In the genomic region with DNA sequence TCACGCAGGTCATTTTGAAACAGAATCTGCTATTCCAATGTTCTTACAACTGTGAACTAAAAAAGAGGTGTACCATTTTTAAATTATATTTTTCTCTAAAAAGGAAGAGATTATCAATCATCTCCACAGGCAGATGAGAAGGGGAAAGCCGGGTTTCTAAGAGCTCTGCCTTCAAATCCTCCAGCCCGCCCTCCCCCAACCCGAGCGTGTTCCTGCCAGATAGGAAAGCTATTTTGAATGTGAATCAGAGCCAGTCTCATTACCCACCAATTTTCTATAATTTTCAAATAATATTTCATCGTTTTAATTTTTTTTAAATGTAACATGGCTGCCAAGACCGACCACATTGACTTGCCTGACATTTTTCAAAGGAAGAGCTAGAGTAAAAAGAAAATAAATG, we compare ENCODE assay signal across 23 cellular contexts.
DNase-seq lines count a peak whose midpoint lies in the region; ATAC-seq and TF ChIP-seq lines count a peak whose summit lies in the region.
"Had no signal": no experiment of that assay in that cellular context is flagged by ENCODE, and none has a peak within 500 bp of the region (broad histone marks: within the 10 kb centered on the region; RNA-seq: fewer than 3 reads in every experiment).

No MANE protein-coding gene starts in this region.

- no peak overlapping the region for H4K91ac ChIP-seq in mesenchymal stem cell (ENCODE audit: low read length)

- no peak overlapping the region for H2BK120ac ChIP-seq in mesenchymal stem cell (ENCODE audit: low read depth, low read length)

- H2BK15ac ChIP-seq in mesenchymal stem cell (ENCODE audit: low read depth, poor library complexity, severe bottlenecking): peak overlapping the region; percentile 36

- WGBS in mesenchymal stem cell: 37% methylated on average over 5 of the region's 7 CpGs

- TF ChIP-seq POLR2A in GM18505 (IDR thresholded peaks at IDR 0.05; ENCODE audit: borderline replicate concordance, extremely low read depth, insufficient read depth, insufficient read length): no peak

- H3K4me1 ChIP-seq in mesenchymal stem cell (ENCODE audit: control insufficient read depth, insufficient read depth, low read depth, low read length) (peaks cover 3% of the 10 kb centered on the region), skeletal muscle satellite cell (ENCODE audit: control insufficient read depth, insufficient read depth, low read length) (no peaks in the 10 kb centered on the region)
- H3K4me1 ChIP-seq: tibial artery had no signal

- no peak overlapping the region for H3K9ac ChIP-seq in mesenchymal stem cell (ENCODE audit: low read length)
- no peak overlapping the region for H3K9ac ChIP-seq in skeletal muscle satellite cell (ENCODE audit: low read depth, low read length)

- no peak overlapping the region for H3K4ac ChIP-seq in mesenchymal stem cell (ENCODE audit: low read depth in 1 of 2, low read length in 2 of 2)

- no peaks in the 10 kb centered on the region for H3K9me3 ChIP-seq in mesenchymal stem cell (ENCODE audit: control insufficient read depth, low read length)
- H3K9me3 ChIP-seq in skeletal muscle satellite cell (replicated peaks; ENCODE audit: low read length): no peaks in the 10 kb centered on the region
- H3K9me3 ChIP-seq: ovary, right atrium auricular region, tibial artery had no signal

- H3K79me1 ChIP-seq in mesenchymal stem cell (replicated peaks; ENCODE audit: low read length, poor library complexity, severe bottlenecking): no peaks in the 10 kb centered on the region

- H2BK12ac ChIP-seq in mesenchymal stem cell (ENCODE audit: low read length in 2 of 2): no peak overlapping the region

- no peak overlapping the region for H3K18ac ChIP-seq in mesenchymal stem cell (ENCODE audit: low read depth in 1 of 2, low read length in 2 of 2)

- no peak overlapping the region for H2AFZ ChIP-seq in mesenchymal stem cell (ENCODE audit: low read depth, low read length)

- H2AK5ac ChIP-seq in mesenchymal stem cell (ENCODE audit: low read length, severe bottlenecking): no peak overlapping the region

- no peak overlapping the region for H3K14ac ChIP-seq in mesenchymal stem cell (ENCODE audit: low read length in 2 of 2)

- H3K4me3 ChIP-seq in mesenchymal stem cell (ENCODE audit: insufficient read depth in 1 of 2, low read depth in 1 of 2, low read length in 2 of 2) (no peak overlapping the region), skeletal muscle satellite cell (ENCODE audit: low read length) (no peak overlapping the region)
- H3K4me3 ChIP-seq: ovary, right atrium auricular region, tibial artery had no signal

- no peak overlapping the region for H3K23ac ChIP-seq in mesenchymal stem cell (ENCODE audit: low read length in 2 of 2)

- H3K36me3 ChIP-seq in mesenchymal stem cell (ENCODE audit: control insufficient read depth in 1 of 2, insufficient read depth in 2 of 2, low read depth in 1 of 2, low read length in 2 of 2) (no peaks in the 10 kb centered on the region), skeletal muscle satellite cell (ENCODE audit: insufficient read depth, low read length) (no peaks in the 10 kb centered on the region)
- H3K36me3 ChIP-seq: ovary, right atrium auricular region, tibial artery had no signal

- DNase-seq in NCI-H82 (lab: John Stamatoyannopoulos, UW) (peak; percentile 9), NCI-H82 treated with DMSO at 0.1 percent for 48 hours (lab: John Stamatoyannopoulos, UW; ENCODE audit: unreplicated experiment) (no peak), astrocyte of the hippocampus (ENCODE audit: low read depth, low spot score) (peak; percentile 28), mesenchymal stem cell (no peak), mucosa of gallbladder (ENCODE audit: low spot score) (no peak)
- no peak for DNase-seq in stimulated activated CD4-positive, alpha-beta T cell treated with anti-CD3 and anti-CD28 coated beads, Interleukin-15, amount 100 ng/mL, for 24 hours
- DNase-seq: activated CD4-positive, alpha-beta T cell treated with anti-CD3 and anti-CD28 coated beads, Interleukin-2, amount 50 U/mL, for 1 hour; AML-193; DMS53; GOT3; hippocampal formation; kidney; NCI-H1105; NCI-H1930; NCI-H748 treated with DMSO at 0.1 percent for 48 hours; ovary had no signal

- H3K4me2 ChIP-seq in mesenchymal stem cell (ENCODE audit: low read length, poor library complexity, severe bottlenecking): no peak overlapping the region
- H3K4me2 ChIP-seq in skeletal muscle satellite cell (ENCODE audit: low read length): peak overlapping the region; percentile 46

- ATAC-seq in GM18505 (IDR thresholded peaks at IDR 0.05; ENCODE audit: unreplicated experiment): no peak
- ATAC-seq: activated naive CD4-positive, alpha-beta T cell treated with anti-CD3 and anti-CD28 coated beads, Interleukin-2, amount 50 U/mL, for 72 hours had no signal

- H3K27me3 ChIP-seq in mesenchymal stem cell (ENCODE audit: control insufficient read depth in 1 of 2, insufficient read depth in 1 of 2, low read length in 2 of 2): peaks cover 19 to 47% of the 10 kb centered on the region in 2 experiments
- H3K27me3 ChIP-seq in skeletal muscle satellite cell (ENCODE audit: control insufficient read depth, insufficient read depth, low read length): peaks cover 64% of the 10 kb centered on the region
- H3K27me3 ChIP-seq: ovary, right atrium auricular region had no signal

- no peak overlapping the region for H3K27ac ChIP-seq in mesenchymal stem cell (ENCODE audit: low read length, poor library complexity, severe bottlenecking)
- H3K27ac ChIP-seq: 22Rv1, ovary, right atrium auricular region, tibial artery, VCaP had no signal

- no peak overlapping the region for H4K8ac ChIP-seq in mesenchymal stem cell (ENCODE audit: low read length)

- H2BK5ac ChIP-seq in mesenchymal stem cell (ENCODE audit: low read depth, low read length, poor library complexity, severe bottlenecking): no peak overlapping the region

Comparison
In these comparisons a context has a peak if more than half of its experiments do, and no peak if none do; other contexts are left out.
1. DNase-seq: peak in NCI-H82 (single experiment) and astrocyte of the hippocampus (single experiment); none in NCI-H82 treated with DMSO at 0.1 percent for 48 hours (single experiment), mesenchymal stem cell (single experiment), mucosa of gallbladder (single experiment) and stimulated activated CD4-positive, alpha-beta T cell treated with anti-CD3 and anti-CD28 coated beads, Interleukin-15, amount 100 ng/mL, for 24 hours (single experiment).